ENCODE assay signal across 14 cellular contexts in genomic region chr7:139242741-139243281, GRCh38. TPM values are rescaled to one million over a fixed set of nuclear protein-coding genes. Genes with fewer than 3 reads are reported as not detected.
DNase-seq lines count a peak whose midpoint lies in the region; ATAC-seq and TF ChIP-seq lines count a peak whose summit lies in the region.
"Had no signal": no experiment of that assay in that cellular context is flagged by ENCODE, and none has a peak within 500 bp of the region (broad histone marks: within the 10 kb centered on the region; RNA-seq: fewer than 3 reads in every experiment).

No MANE protein-coding gene starts in this region.

- CTCF ChIA-PET in CD4-positive, alpha-beta T cell (lab: Charles Lee): no interaction called here

- H3K4me3 Mint-ChIP-seq in CD4-positive, alpha-beta T cell: no peak overlapping the region
- H3K4me3 Mint-ChIP-seq in endodermal cell: no peak overlapping the region
- H3K4me3 Mint-ChIP-seq in neural crest cell: no peak overlapping the region

- ATAC-seq in CD4-positive, alpha-beta T cell (ENCODE audit: poor library complexity): no peak
- no peak for ATAC-seq in GM18858 (IDR thresholded peaks at IDR 0.05; ENCODE audit: unreplicated experiment)
- no peak for ATAC-seq in GM21360 (IDR thresholded peaks at IDR 0.05; ENCODE audit: unreplicated experiment)
- ATAC-seq: sciatic nerve, upper lobe of right lung had no signal

- in situ Hi-C loops in transverse colon (cut with MboI; ENCODE audit: low pct_ligation_motif_present in 1 of 4, low pct_unique_long_range_greater_than_20kb in 1 of 4, low sequenced_read_pairs in 3 of 4): no loop called here

- no peaks in the 10 kb centered on the region for H3K4me1 Mint-ChIP-seq in CD4-positive, alpha-beta T cell (ENCODE audit: low read depth)
- H3K4me1 Mint-ChIP-seq in endodermal cell (peaks cover 4% of the 10 kb centered on the region), neural crest cell (no peaks in the 10 kb centered on the region)

- H3K27me3 ChIP-seq in CD4-positive, alpha-beta T cell (ENCODE audit: control insufficient read depth, insufficient read depth, low read length): no peaks in the 10 kb centered on the region
- H3K27me3 ChIP-seq in endodermal cell (ENCODE audit: control insufficient read depth, insufficient read depth, low read length, poor library complexity, severe bottlenecking) (no peaks in the 10 kb centered on the region), transverse colon (no peaks in the 10 kb centered on the region)
- H3K27me3 ChIP-seq: upper lobe of right lung had no signal

- H3K4me1 ChIP-seq in endodermal cell (ENCODE audit: control insufficient read depth, insufficient read depth, low read length) (no peaks in the 10 kb centered on the region), transverse colon (no peaks in the 10 kb centered on the region)
- H3K4me1 ChIP-seq: upper lobe of right lung had no signal

- TF ChIP-seq CTCF in CD4-positive, alpha-beta T cell (IDR thresholded peaks at IDR 0.05): no peak
- no peak for TF ChIP-seq CTCF in endodermal cell (conservative IDR thresholded peaks at IDR 0.05)
- TF ChIP-seq CTCF in neural crest cell (conservative IDR thresholded peaks at IDR 0.05): no peak
- TF ChIP-seq CTCF in transverse colon (IDR thresholded peaks at IDR 0.05): no peak

- H3K9me3 ChIP-seq in CD4-positive, alpha-beta T cell (ENCODE audit: control insufficient read depth, low read length): no peaks in the 10 kb centered on the region
- no peaks in the 10 kb centered on the region for H3K9me3 ChIP-seq in endodermal cell (ENCODE audit: control insufficient read depth, low read length)
- H3K9me3 ChIP-seq in transverse colon: no peaks in the 10 kb centered on the region
- H3K9me3 ChIP-seq: upper lobe of right lung had no signal

- TF ChIP-seq EP300 in transverse colon (IDR thresholded peaks at IDR 0.05; ENCODE audit: low read depth): no peak

- peaks cover 72% of the 10 kb centered on the region for H3K36me3 ChIP-seq in endodermal cell (ENCODE audit: control insufficient read depth, insufficient read depth, low read length)
- peaks cover 0 to 29% (median 10%) of the 10 kb centered on the region in 4 donors for H3K36me3 ChIP-seq in transverse colon

- peak overlapping the region; percentile 2 for H3K27ac Mint-ChIP-seq in CD4-positive, alpha-beta T cell
- H3K27ac Mint-ChIP-seq in endodermal cell (peak overlapping the region; percentile 64), neural crest cell (ENCODE audit: unreplicated experiment) (peak overlapping the region; percentile 29)

- H3K9ac ChIP-seq in endodermal cell (ENCODE audit: extremely low read depth, low read length, poor library complexity, severe bottlenecking): no peak overlapping the region

- no peak for TF ChIP-seq POLR2A in transverse colon (IDR thresholded peaks at IDR 0.05)

- peaks cover 81% of the 10 kb centered on the region for H3K36me3 Mint-ChIP-seq in CD4-positive, alpha-beta T cell (ENCODE audit: low read depth)
- H3K36me3 Mint-ChIP-seq in endodermal cell (ENCODE audit: low read depth) (peaks cover 45% of the 10 kb centered on the region), neural crest cell (ENCODE audit: low read depth) (peaks cover 14% of the 10 kb centered on the region)

- no peak overlapping the region for H3K4me3 ChIP-seq in endodermal cell (ENCODE audit: low read length)
- no peak overlapping the region for H3K4me3 ChIP-seq in transverse colon
- H3K4me3 ChIP-seq: upper lobe of right lung had no signal

- DNase-seq in CD4-positive, alpha-beta T cell: no peak
- DNase-seq in NCI-H226: peak; percentile 61
- no peak for DNase-seq in endodermal cell
- no peak for DNase-seq in neural crest cell (ENCODE audit: low read depth, low spot score)
- no peak for DNase-seq in midbrain (lab: John Stamatoyannopoulos, UW)
- no peak for DNase-seq in transverse colon
- DNase-seq: cerebellar nuclear complex, hypothalamus, NCI-H2227 treated with DMSO at 0.1 percent for 48 hours, upper lobe of right lung, WERI-Rb-1 had no signal

- no peak overlapping the region for H3K27ac ChIP-seq in CD4-positive, alpha-beta T cell (ENCODE audit: low read depth, low read length)
- no peak overlapping the region for H3K27ac ChIP-seq in endodermal cell (ENCODE audit: low read depth, low read length)
- no peak overlapping the region for H3K27ac ChIP-seq in transverse colon
- H3K27ac ChIP-seq: upper lobe of right lung, WERI-Rb-1 had no signal

- POLR2A ChIA-PET in CD4-positive, alpha-beta T cell (lab: Charles Lee): no interaction called here

- no peaks in the 10 kb centered on the region for H3K27me3 Mint-ChIP-seq in CD4-positive, alpha-beta T cell
- H3K27me3 Mint-ChIP-seq in endodermal cell (ENCODE audit: insufficient read depth) (no peaks in the 10 kb centered on the region), neural crest cell (ENCODE audit: low read depth) (no peaks in the 10 kb centered on the region)

- 94 to 100% methylated on average over 1 of the region's 1 CpG for WGBS in endodermal cell (ENCODE audit: insufficient coverage in 1 of 2, insufficient read length in 1 of 2), 2 experiments
- 79 to 86% methylated on average over 1 of the region's 1 CpG for WGBS in transverse colon (ENCODE audit: low coverage in 1 of 2), 2 donors

- intact Hi-C loops in CD4-positive, alpha-beta T cell (cut with DNase I, micrococcal nuclease): no loop called here
- intact Hi-C loops in transverse colon (cut with DNase I; ENCODE audit: low total_unique reads): no loop called here

- H3K9me3 Mint-ChIP-seq in CD4-positive, alpha-beta T cell: no peaks in the 10 kb centered on the region
- no peaks in the 10 kb centered on the region for H3K9me3 Mint-ChIP-seq in endodermal cell
- H3K9me3 Mint-ChIP-seq in neural crest cell: no peaks in the 10 kb centered on the region

RNA-seq across cellular contexts. Expression of gene UBN2, which starts 11.8 kb away (rescaled TPM):
- 10 to 100 TPM in 1 of 2 experiments, 1 to 10 TPM in 1; 9.6 to 13.3 TPM for total RNA-seq in CD4-positive, alpha-beta T cell
- total RNA-seq in endodermal cell: 10 to 100 TPM; 45.3 to 48.8 TPM
- polyA plus RNA-seq in endodermal cell (2013, experiment 1 of 2): 8.1 TPM
- polyA plus RNA-seq in endodermal cell (2013, experiment 2 of 2): 9.1 TPM
- 30.1 and 32.1 TPM in 2 replicates for total RNA-seq in neural crest cell
- 10 to 100 TPM in 3 of 4 donors, 1 to 10 TPM in 1; 9.7 to 22.1 (median 13.9) TPM for total RNA-seq in transverse colon

Comparison
In these comparisons a context has a peak if more than half of its experiments do, and no peak if none do; other contexts are left out.
1. H3K27ac Mint-ChIP-seq: peak in every context shown above with its lines; median percentile 64 in endodermal cell; 29 in neural crest cell; 2 in CD4-positive, alpha-beta T cell.